29 cellular contexts compared by ENCODE assay signal in the genomic region with DNA sequence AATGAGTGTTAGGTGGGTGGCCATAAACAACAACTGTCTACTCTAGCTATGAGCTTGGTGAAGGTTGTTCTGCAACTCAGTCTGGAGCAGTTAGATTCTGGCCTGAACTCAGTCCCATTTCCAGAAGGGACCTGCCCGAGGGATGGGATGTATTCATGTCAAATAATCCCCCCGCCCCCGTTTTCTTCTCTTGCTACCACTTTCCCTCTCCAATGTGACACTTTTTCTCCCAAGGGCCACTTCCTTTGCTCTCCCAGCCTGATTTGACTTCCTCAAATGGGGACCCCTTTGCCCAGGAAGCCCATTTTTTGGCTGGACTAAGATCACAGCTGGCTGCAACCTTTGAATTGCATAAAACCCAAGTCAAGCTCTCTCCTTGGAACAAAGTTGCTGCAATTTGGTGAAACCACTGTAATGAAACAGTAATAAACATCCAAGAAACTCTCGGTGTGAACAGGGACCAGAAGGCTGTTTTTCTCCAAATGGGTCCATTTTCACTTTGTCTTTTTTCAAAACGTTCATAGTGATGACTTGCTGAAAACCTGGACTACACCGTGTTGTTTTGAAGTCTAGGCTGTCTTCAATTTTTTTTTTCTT.
"Had no signal": no experiment of that assay in that cellular context is flagged by ENCODE, and none has a peak within 500 bp of the region (broad histone marks: within the 10 kb centered on the region; RNA-seq: fewer than 3 reads in every experiment).

No MANE protein-coding gene starts in this region.

- H3K9ac ChIP-seq: neural progenitor cell, parathyroid adenoma had no signal

- H3K27ac Mint-ChIP-seq: activated CD4-positive, alpha-beta memory T cell treated with anti-CD3 and anti-CD28 coated beads, Interleukin-2, amount 10 ng/mL, durations not matched to agents 7 days and 5 days; activated CD4-positive, alpha-beta T cell treated with anti-CD3 and anti-CD28 coated beads, Interleukin-2, amount 10 ng/mL, durations not matched to agents 7 days and 5 days; activated T-helper 17 cell treated with anti-CD3 and anti-CD28 coated beads, Interleukin-2, amount 50 U/mL, for 72 hours; naive thymus-derived CD4-positive, alpha-beta T cell; stimulated activated memory B cell treated with anti-CD40 and anti-IgM and Interleukin-4, amounts not matched to agents 10 μg/mL and 1 μg/mL and 100 μg/mL, for 72 hours; T-helper 17 cell had no signal

- H3K27ac ChIP-seq: dorsolateral prefrontal cortex, gastroesophageal sphincter, neural progenitor cell, parathyroid adenoma, stomach, thyroid gland, upper lobe of left lung, vagina had no signal

- H3K36me3 ChIP-seq: gastroesophageal sphincter, neural progenitor cell, stomach, thyroid gland, upper lobe of left lung, vagina had no signal

- H3K27me3 Mint-ChIP-seq: stimulated activated memory B cell treated with anti-CD40 and anti-IgM and Interleukin-4, amounts not matched to agents 10 μg/mL and 1 μg/mL and 100 μg/mL, for 72 hours; T-helper 17 cell had no signal

- H3K27me3 ChIP-seq: gastroesophageal sphincter, thyroid gland, upper lobe of left lung, vagina had no signal

- H3K36me3 Mint-ChIP-seq: naive thymus-derived CD4-positive, alpha-beta T cell; neural progenitor cell; stimulated activated memory B cell treated with anti-CD40 and anti-IgM and Interleukin-4, amounts not matched to agents 10 μg/mL and 1 μg/mL and 100 μg/mL, for 72 hours had no signal

- H3K4me1 Mint-ChIP-seq: activated CD4-positive, alpha-beta memory T cell treated with anti-CD3 and anti-CD28 coated beads, Interleukin-2, amount 10 ng/mL, durations not matched to agents 7 days and 5 days; activated CD4-positive, alpha-beta T cell treated with anti-CD3 and anti-CD28 coated beads, Interleukin-2, amount 10 ng/mL, durations not matched to agents 7 days and 5 days; activated T-helper 17 cell treated with anti-CD3 and anti-CD28 coated beads, Interleukin-2, amount 50 U/mL, for 72 hours; naive thymus-derived CD4-positive, alpha-beta T cell; stimulated activated memory B cell treated with anti-CD40 and anti-IgM and Interleukin-4, amounts not matched to agents 10 μg/mL and 1 μg/mL and 100 μg/mL, for 72 hours had no signal

- H3K4me1 ChIP-seq: gastroesophageal sphincter, neural progenitor cell, parathyroid adenoma, stomach, vagina had no signal

- H3K4me3 Mint-ChIP-seq: activated CD4-positive, alpha-beta memory T cell treated with anti-CD3 and anti-CD28 coated beads, Interleukin-2, amount 10 ng/mL, durations not matched to agents 7 days and 5 days; activated CD4-positive, alpha-beta T cell treated with anti-CD3 and anti-CD28 coated beads, Interleukin-2, amount 10 ng/mL, durations not matched to agents 7 days and 5 days; activated T-cell treated with anti-CD3 and anti-CD28 coated beads, Interleukin-2, amount 50 U/mL, for 4 hours; activated T-helper 17 cell treated with anti-CD3 and anti-CD28 coated beads, Interleukin-2, amount 50 U/mL, for 72 hours; naive thymus-derived CD4-positive, alpha-beta T cell; neural progenitor cell; stimulated activated memory B cell treated with anti-CD40 and anti-IgM and Interleukin-4, amounts not matched to agents 10 μg/mL and 1 μg/mL and 100 μg/mL, for 72 hours; T-helper 17 cell had no signal

- H3K9me3 ChIP-seq: thyroid gland, upper lobe of left lung, vagina had no signal

- ATAC-seq: activated T-cell treated with anti-CD3 and anti-CD28 coated beads, Interleukin-2, amount 50 U/mL, for 4 hours; activated T-helper 17 cell treated with anti-CD3 and anti-CD28 coated beads, Interleukin-2, amount 50 U/mL, for 72 hours; gastroesophageal sphincter; naive thymus-derived CD4-positive, alpha-beta T cell; stimulated activated memory B cell treated with anti-CD40 and anti-IgM and Interleukin-4, amounts not matched to agents 10 μg/mL and 1 μg/mL and 100 μg/mL, for 72 hours; T-helper 17 cell had no signal

- H3K4me3 ChIP-seq: neural progenitor cell, stomach, thyroid gland, upper lobe of left lung had no signal

- H3K9me3 Mint-ChIP-seq: activated CD4-positive, alpha-beta memory T cell treated with anti-CD3 and anti-CD28 coated beads, Interleukin-2, amount 10 ng/mL, durations not matched to agents 7 days and 5 days; activated CD4-positive, alpha-beta T cell treated with anti-CD3 and anti-CD28 coated beads, Interleukin-2, amount 10 ng/mL, durations not matched to agents 7 days and 5 days had no signal

- DNase-seq: activated CD4-positive, alpha-beta memory T cell treated with anti-CD3 and anti-CD28 coated beads, Interleukin-2, amount 10 ng/mL, durations not matched to agents 7 days and 5 days; activated CD4-positive, alpha-beta T cell treated with anti-CD3 and anti-CD28 coated beads for 1 hour; activated CD4-positive, alpha-beta T cell treated with anti-CD3 and anti-CD28 coated beads, Interleukin-2, amount 10 ng/mL, durations not matched to agents 7 days and 5 days; activated CD8-positive, alpha-beta memory T cell treated with anti-CD3 and anti-CD28 coated beads, Interleukin-2, amount 50 U/mL, for 48 hours; activated gamma-delta T cell treated with Interleukin-2 at 50 U/mL for 16 hours; activated naive CD4-positive, alpha-beta T cell treated with anti-CD3 and anti-CD28 coated beads, Interleukin-2, amount 50 U/mL, for 16 hours; activated T-cell treated with anti-CD3 and anti-CD28 coated beads, Interleukin-2, amount 50 U/mL, for 4 hours; dorsolateral prefrontal cortex; effector memory CD4-positive, alpha-beta T cell; erythroblast; hippocampal formation; left cardiac atrium; midbrain; naive thymus-derived CD4-positive, alpha-beta T cell; occipital lobe; stimulated activated CD4-positive, alpha-beta T cell treated with anti-CD3 and anti-CD28 coated beads, Interleukin-1b, Interleukin-23, amount 100 ng/mL, for 48 hours; stimulated activated CD4-positive, alpha-beta T cell treated with anti-CD3 and anti-CD28 coated beads, Interleukin-4, amount 100 ng/mL, for 4 hours; stimulated activated CD8-positive, alpha-beta memory T cell treated with anti-CD3 and anti-CD28 coated beads, Interleukin-4, amount 100 ng/mL, for 48 hours; stomach; T-helper 17 cell; T1000; thyroid gland had no signal
